ENCODE assay signal across 20 cellular contexts in the genomic region with DNA sequence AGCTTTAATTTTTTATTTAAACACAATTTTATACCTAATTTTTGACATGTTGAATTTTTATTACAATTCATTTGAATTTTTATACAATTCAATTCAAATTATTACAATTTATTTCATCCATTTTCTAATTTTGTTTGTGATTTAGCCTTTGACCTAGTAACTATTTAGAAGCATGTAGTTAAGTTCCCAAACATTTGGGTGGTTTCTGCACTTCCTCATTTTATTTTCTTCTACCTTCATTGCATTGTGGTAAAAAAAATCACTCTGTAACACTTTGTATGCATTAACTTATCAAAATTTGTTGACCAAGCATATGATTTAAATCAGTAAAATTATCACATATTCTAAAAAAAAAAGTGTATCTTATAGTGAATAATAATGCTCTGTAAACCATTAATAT.
"Had no signal": no experiment of that assay in that cellular context is flagged by ENCODE, and none has a peak within 500 bp of the region (broad histone marks: within the 10 kb centered on the region; RNA-seq: fewer than 3 reads in every experiment).

No MANE protein-coding gene starts in this region.

- H3K36me3 ChIP-seq: heart right ventricle, pancreas, stomach, thoracic aorta, transverse colon had no signal

- H3K4me3 ChIP-seq: coronary artery, heart right ventricle, pancreas, stomach, thoracic aorta, transverse colon had no signal

- H3K27me3 ChIP-seq: heart right ventricle, pancreas, stomach, transverse colon had no signal

- H3K27ac ChIP-seq: coronary artery, heart right ventricle, pancreas, stomach, thoracic aorta, transverse colon had no signal

- H3K9me3 ChIP-seq: stomach, thoracic aorta had no signal

- DNase-seq: effector CD4-positive, alpha-beta T cell; endodermal cell; erythroblast; foreskin melanocyte; heart right ventricle; hypothalamus; midbrain; occipital lobe; pancreas; right cardiac atrium; small intestine; stimulated activated CD4-positive, alpha-beta T cell treated with anti-CD3 and anti-CD28 coated beads, Interleukin-12 subunit alpha, Interleukin-12 subunit beta, amount 100 ng/mL, for 4 hours; stimulated activated naive CD4-positive, alpha-beta T cell; stomach; substantia nigra; transverse colon had no signal

- FAIRE-seq: endothelial cell of umbilical vein, islet of Langerhans had no signal

- H3K4me1 ChIP-seq: heart right ventricle, pancreas, stomach, transverse colon had no signal
